1 cellular context compared by ENCODE assay signal in the genomic region with DNA sequence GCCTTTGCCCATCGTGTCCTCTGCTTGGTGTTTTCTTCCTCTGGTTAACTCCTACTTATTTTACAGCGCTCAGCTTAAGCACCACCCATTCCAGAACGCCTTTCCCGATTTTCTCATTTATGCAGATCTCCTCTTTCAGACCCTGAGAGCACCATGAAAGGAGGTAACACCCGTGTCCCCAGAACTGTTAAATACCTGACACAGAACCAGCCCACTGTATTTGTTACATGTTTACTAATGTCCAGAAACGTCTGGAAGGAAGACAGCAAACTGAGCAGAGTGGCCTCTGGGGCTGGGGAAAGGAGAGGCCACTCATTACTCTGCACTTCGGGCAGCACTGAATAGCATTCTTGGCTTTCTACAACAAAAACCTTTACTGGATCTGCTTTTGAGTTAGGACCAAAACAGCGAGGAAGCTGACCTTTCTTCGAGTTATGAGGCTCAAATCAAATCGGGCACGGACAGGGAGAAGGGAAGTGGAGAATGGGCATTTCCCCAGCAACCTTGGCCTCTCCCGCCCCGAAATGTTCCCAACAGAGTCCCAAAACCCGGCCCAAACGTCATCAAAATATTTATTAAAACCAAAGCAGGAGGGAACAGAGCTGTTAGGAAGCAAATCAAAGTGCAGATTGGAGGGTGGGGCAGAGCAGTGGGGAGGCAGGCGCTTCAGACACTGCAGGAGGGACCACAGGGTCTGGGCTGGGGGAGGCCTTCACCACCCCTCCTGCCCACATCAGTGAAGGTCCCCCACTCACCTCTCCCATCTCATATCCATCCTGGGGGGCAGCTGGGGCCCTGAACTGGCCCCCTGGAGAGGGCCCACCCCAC.
TF ChIP-seq lines count a peak whose summit lies in the region.

No MANE protein-coding gene starts in this region.

TF ChIP-seq in HepG2, 621 proteins besides CTCF, POLR2A, EP300 and RAD21:
- TF ChIP-seq TFDP2 (CRISPR knock-in tag; IDR thresholded peaks at IDR 0.05), result 0 out of 2 replicates have a peak, but pooled peaks have one; percentile 16
- no peak for TF ChIP-seq ATF6 (CRISPR knock-in tag; conservative IDR thresholded peaks at IDR 0.05)
- TF ChIP-seq ZNF264 (CRISPR knock-in tag; IDR thresholded peaks at IDR 0.05), result 0 out of 2 replicates have a peak, but pooled peaks have one; percentile 2
- peak; percentile 3; the same call in 1 of the 2 replicates for TF ChIP-seq HES4 (CRISPR knock-in tag; IDR thresholded peaks at IDR 0.05; ENCODE audit: borderline replicate concordance)
- 0 out of 2 replicates have a peak, but pooled peaks have one; percentile 10 for TF ChIP-seq RBAK (CRISPR knock-in tag; IDR thresholded peaks at IDR 0.05)
- TF ChIP-seq ZNF615 (CRISPR knock-in tag; IDR thresholded peaks at IDR 0.05; ENCODE audit: borderline replicate concordance), result no peak
- 0 out of 2 replicates have a peak, but pooled peaks have one; percentile 69 for TF ChIP-seq SMAD9 (CRISPR knock-in tag; IDR thresholded peaks at IDR 0.05)
- TF ChIP-seq ELF1 (CRISPR knock-in tag; IDR thresholded peaks at IDR 0.05), result 0 out of 2 replicates have a peak, but pooled peaks have one; percentile 6
- TF ChIP-seq NFKB2 (CRISPR knock-in tag; IDR thresholded peaks at IDR 0.05; ENCODE audit: borderline replicate concordance), result no peak
- 0 out of 2 replicates have a peak, but pooled peaks have one; percentile 37 for TF ChIP-seq NFATC3 (CRISPR knock-in tag; IDR thresholded peaks at IDR 0.05)
- peak; percentile 22; the same call in 1 of the 2 replicates for TF ChIP-seq FOXK1 (CRISPR knock-in tag; IDR thresholded peaks at IDR 0.05; ENCODE audit: borderline replicate concordance, low read depth)
- TF ChIP-seq ZNF781 (CRISPR knock-in tag; IDR thresholded peaks at IDR 0.05; ENCODE audit: borderline replicate concordance, not compliant biosample characterization), result peak; percentile 1
- TF ChIP-seq CC2D1A (CRISPR knock-in tag; IDR thresholded peaks at IDR 0.05), result peak; percentile 92; the same call in 1 of the 2 replicates
- 0 out of 2 replicates have a peak, but pooled peaks have one; percentile 23 for TF ChIP-seq BORCS8-MEF2B (CRISPR knock-in tag; IDR thresholded peaks at IDR 0.05)
- TF ChIP-seq SIN3A (IDR thresholded peaks at IDR 0.05; ENCODE audit: borderline replicate concordance, low read depth, low read length), result 0 out of 2 replicates have a peak, but pooled peaks have one; percentile 12
- TF ChIP-seq ZSCAN29 (CRISPR knock-in tag; conservative IDR thresholded peaks at IDR 0.05), result 0 out of 2 replicates have a peak, but pooled peaks have one; percentile 23
- no peak for TF ChIP-seq MYNN (CRISPR knock-in tag; IDR thresholded peaks at IDR 0.05; ENCODE audit: low read depth)
- TF ChIP-seq PAWR (CRISPR knock-in tag; IDR thresholded peaks at IDR 0.05; ENCODE audit: borderline replicate concordance), result 0 out of 2 replicates have a peak, but pooled peaks have one; percentile 13
- 0 out of 2 replicates have a peak, but pooled peaks have one; percentile 18 for TF ChIP-seq GATAD1 (CRISPR knock-in tag; IDR thresholded peaks at IDR 0.05)
- TF ChIP-seq ZNF383 (CRISPR knock-in tag; IDR thresholded peaks at IDR 0.05; ENCODE audit: borderline replicate concordance), result no peak
- 0 out of 2 replicates have a peak, but pooled peaks have one; percentile 3 for TF ChIP-seq FOXA3 (CRISPR knock-in tag; IDR thresholded peaks at IDR 0.05)
- 0 out of 2 replicates have a peak, but pooled peaks have one; percentile 7 for TF ChIP-seq HIVEP1 (CRISPR knock-in tag; IDR thresholded peaks at IDR 0.05)
- TF ChIP-seq ZNF431 (CRISPR knock-in tag; IDR thresholded peaks at IDR 0.05; ENCODE audit: borderline replicate concordance, low read depth), result no peak
- TF ChIP-seq TEAD3 (CRISPR knock-in tag; optimal IDR thresholded peaks at IDR 0.05; ENCODE audit: borderline replicate concordance), result peak; percentile 10
- TF ChIP-seq ZNF333 (CRISPR knock-in tag; IDR thresholded peaks at IDR 0.05; ENCODE audit: borderline replicate concordance), result peak; percentile 41; the same call in 1 of the 2 replicates
- TF ChIP-seq ZNF335 (CRISPR knock-in tag; IDR thresholded peaks at IDR 0.05), result 0 out of 2 replicates have a peak, but pooled peaks have one; percentile 10
- no peak for TF ChIP-seq ZNF552 (CRISPR knock-in tag; IDR thresholded peaks at IDR 0.05; ENCODE audit: borderline replicate concordance)
- no peak for TF ChIP-seq SP2 (CRISPR knock-in tag; IDR thresholded peaks at IDR 0.05)
- TF ChIP-seq ZNF34 (CRISPR knock-in tag; IDR thresholded peaks at IDR 0.05; ENCODE audit: borderline replicate concordance), result no peak
- no peak for TF ChIP-seq U2AF2 (IDR thresholded peaks at IDR 0.05; ENCODE audit: low read depth, low read length)
- 0 out of 2 replicates have a peak, but pooled peaks have one; percentile 23 for TF ChIP-seq ATF7-NPFF (CRISPR knock-in tag; IDR thresholded peaks at IDR 0.05; ENCODE audit: low read depth)
- 0 out of 2 replicates have a peak, but pooled peaks have one; percentile 13 for TF ChIP-seq ZNF281 (CRISPR knock-in tag; IDR thresholded peaks at IDR 0.05; ENCODE audit: borderline replicate concordance)
- no peak for TF ChIP-seq NR2F1 (CRISPR knock-in tag; IDR thresholded peaks at IDR 0.05)
